Comparison of ENCODE assay signal across 7 cellular contexts in genomic region chr15:97959738-97960363, GRCh38. TPM values are rescaled to one million over a fixed set of nuclear protein-coding genes. Genes with fewer than 3 reads are reported as not detected.
DNase-seq lines count a peak whose midpoint lies in the region; ATAC-seq and TF ChIP-seq lines count a peak whose summit lies in the region.

No MANE protein-coding gene starts in this region.

- H3K9me3 ChIP-seq in HUES6 (ENCODE audit: control insufficient read depth, insufficient read depth, low read depth, low read length): no peaks in the 10 kb centered on the region
- no peaks in the 10 kb centered on the region for H3K9me3 ChIP-seq in iPS-15b (ENCODE audit: control insufficient read depth, insufficient read depth, low read length)
- H3K9me3 ChIP-seq in spleen: peaks cover 0 to 7% (median 0%) of the 10 kb centered on the region in 8 donors
- peaks cover 6% of the 10 kb centered on the region for H3K9me3 ChIP-seq in WERI-Rb-1 (ENCODE audit: severe bottlenecking)

- H3K9ac ChIP-seq in HUES6 (ENCODE audit: low read length): no peak overlapping the region
- H3K9ac ChIP-seq in iPS-15b (ENCODE audit: low read depth, low read length): no peak overlapping the region

- H3K36me3 ChIP-seq in HUES6 (ENCODE audit: control insufficient read depth, insufficient read depth, low read length) (no peaks in the 10 kb centered on the region), iPS-15b (ENCODE audit: control insufficient read depth, insufficient read depth, low read length) (no peaks in the 10 kb centered on the region), spleen (no peaks in the 10 kb centered on the region), WERI-Rb-1 (no peaks in the 10 kb centered on the region)

- peak overlapping the region; percentile 75 for H3K27ac Mint-ChIP-seq in activated T-helper 1 cell treated with anti-CD3 and anti-CD28 coated beads, Interleukin-12 subunit alpha, Interleukin-12 subunit beta, Interleukin-2, Interleukin-4 antibody, amounts not matched to agents 30 ng/mL and 10 ng/mL and 1 ng/mL, durations not matched to agents 14 hours and 24 hours and 36 hours

- H3K4me3 Mint-ChIP-seq in activated T-helper 1 cell treated with anti-CD3 and anti-CD28 coated beads, Interleukin-12 subunit alpha, Interleukin-12 subunit beta, Interleukin-2, Interleukin-4 antibody, amounts not matched to agents 30 ng/mL and 10 ng/mL and 1 ng/mL, durations not matched to agents 14 hours and 24 hours and 36 hours: peak overlapping the region; percentile 82

- no peak overlapping the region for H3K27ac ChIP-seq in HUES6 (ENCODE audit: low read depth, low read length)
- H3K27ac ChIP-seq in spleen: peak overlapping the region; percentile 43 to 94 (median 76)
- H3K27ac ChIP-seq in WERI-Rb-1: no peak overlapping the region

- WGBS in spleen, 5 donors: 7 to 17% (median 8%) methylated on average over 12 to 19 of the region's 19 CpGs

- TF ChIP-seq CTCF in spleen (IDR thresholded peaks at IDR 0.05 in 8 of 11, conservative IDR thresholded peaks at IDR 0.05 in 3 of 11) (peak in 1 of 11 experiments; percentile 32), WERI-Rb-1 (IDR thresholded peaks at IDR 0.05; ENCODE audit: low read depth, low read length) (no peak)

- H3K4me1 Mint-ChIP-seq in activated T-helper 1 cell treated with anti-CD3 and anti-CD28 coated beads, Interleukin-12 subunit alpha, Interleukin-12 subunit beta, Interleukin-2, Interleukin-4 antibody, amounts not matched to agents 30 ng/mL and 10 ng/mL and 1 ng/mL, durations not matched to agents 14 hours and 24 hours and 36 hours (ENCODE audit: low read depth): peaks cover 35% of the 10 kb centered on the region

- H3K36me3 Mint-ChIP-seq in activated T-helper 1 cell treated with anti-CD3 and anti-CD28 coated beads, Interleukin-12 subunit alpha, Interleukin-12 subunit beta, Interleukin-2, Interleukin-4 antibody, amounts not matched to agents 30 ng/mL and 10 ng/mL and 1 ng/mL, durations not matched to agents 14 hours and 24 hours and 36 hours (ENCODE audit: low read depth): peaks cover 4% of the 10 kb centered on the region

- ATAC-seq in GM19463 (IDR thresholded peaks at IDR 0.05; ENCODE audit: unreplicated experiment): no peak

- no peak for TF ChIP-seq POLR2A in spleen (IDR thresholded peaks at IDR 0.05)

- no peak for DNase-seq in activated T-helper 1 cell treated with anti-CD3 and anti-CD28 coated beads, Interleukin-12 subunit alpha, Interleukin-12 subunit beta, Interleukin-2, Interleukin-4 antibody, amounts not matched to agents 30 ng/mL and 10 ng/mL and 1 ng/mL, durations not matched to agents 14 hours and 24 hours and 36 hours (ENCODE audit: low spot score)
- DNase-seq in spleen: no peak
- no peak for DNase-seq in NCI-H2081 (lab: John Stamatoyannopoulos, UW)
- no peak for DNase-seq in WERI-Rb-1

- H3K4me1 ChIP-seq in HUES6 (ENCODE audit: control insufficient read depth, insufficient read depth, low read length) (no peaks in the 10 kb centered on the region), iPS-15b (ENCODE audit: control insufficient read depth, insufficient read depth, low read length) (no peaks in the 10 kb centered on the region), spleen (peaks cover 0 to 48% (median 24%) of the 10 kb centered on the region in 6 donors)

- H3K27me3 ChIP-seq in HUES6 (ENCODE audit: control insufficient read depth, insufficient read depth, low read length) (peaks cover 14% of the 10 kb centered on the region; the same call in 1 of the 2 replicates), iPS-15b (ENCODE audit: control insufficient read depth, insufficient read depth, low read length) (peaks cover 13% of the 10 kb centered on the region), spleen (replicated peaks in 1 of 7) (peaks cover 0 to 9% (median 0%) of the 10 kb centered on the region in 7 donors), WERI-Rb-1 (ENCODE audit: insufficient read depth, low read depth, severe bottlenecking) (peaks cover 85% of the 10 kb centered on the region)

- peaks cover 3% of the 10 kb centered on the region for H3K9me3 Mint-ChIP-seq in activated T-helper 1 cell treated with anti-CD3 and anti-CD28 coated beads, Interleukin-12 subunit alpha, Interleukin-12 subunit beta, Interleukin-2, Interleukin-4 antibody, amounts not matched to agents 30 ng/mL and 10 ng/mL and 1 ng/mL, durations not matched to agents 14 hours and 24 hours and 36 hours

- H3K27me3 Mint-ChIP-seq in activated T-helper 1 cell treated with anti-CD3 and anti-CD28 coated beads, Interleukin-12 subunit alpha, Interleukin-12 subunit beta, Interleukin-2, Interleukin-4 antibody, amounts not matched to agents 30 ng/mL and 10 ng/mL and 1 ng/mL, durations not matched to agents 14 hours and 24 hours and 36 hours (ENCODE audit: insufficient read depth): peaks cover 14% of the 10 kb centered on the region

- intact Hi-C loops in activated T-helper 1 cell treated with anti-CD3 and anti-CD28 coated beads, Interleukin-12 subunit alpha, Interleukin-12 subunit beta, Interleukin-2, Interleukin-4 antibody, amounts not matched to agents 30 ng/mL and 10 ng/mL and 1 ng/mL, durations not matched to agents 14 hours and 24 hours and 36 hours (cut with micrococcal nuclease): loop anchor here (2.0 to 5.0 kb wide), 3 partner anchors 687 to 1969 kb away; partner anchors contain the start of genes IGF1R and LRRC28
- intact Hi-C loops in spleen (cut with DNase I; ENCODE audit: low total_unique reads): no loop called here

- H3K4me3 ChIP-seq in HUES6 (ENCODE audit: low read depth, low read length): peak overlapping the region; percentile 56
- peak overlapping the region; percentile 49 for H3K4me3 ChIP-seq in iPS-15b (ENCODE audit: low read depth, low read length)
- H3K4me3 ChIP-seq in spleen: peak overlapping the region in 7 of 8 donors; percentile 13 to 95 (median 86)
- no peak overlapping the region for H3K4me3 ChIP-seq in WERI-Rb-1 (ENCODE audit: low read depth, low read length)

RNA-seq across cellular contexts. Expression of gene ARRDC4, which starts 0.7 kb away (rescaled TPM):
- total RNA-seq in activated T-helper 1 cell treated with anti-CD3 and anti-CD28 coated beads, Interleukin-12 subunit alpha, Interleukin-12 subunit beta, Interleukin-2, Interleukin-4 antibody, amounts not matched to agents 30 ng/mL and 10 ng/mL and 1 ng/mL, durations not matched to agents 14 hours and 24 hours and 36 hours: 1.3 and 1.5 TPM in 2 replicates
- 10 to 100 TPM; 11.7 to 24.2 (median 17.5) TPM for total RNA-seq in spleen
- polyA plus RNA-seq in spleen: 10 to 100 TPM in 1 of 3 donors, 1 to 10 TPM in 2; 7.7 to 13.2 (median 9.5) TPM

Comparison
In these comparisons a context has a peak if more than half of its experiments do, and no peak if none do; other contexts are left out.
1. H3K27ac ChIP-seq: peak in spleen (8 of 8); none in HUES6 (single experiment) and WERI-Rb-1 (single experiment).